Comparison of ENCODE assay signal across 8 cellular contexts in the genomic region with DNA sequence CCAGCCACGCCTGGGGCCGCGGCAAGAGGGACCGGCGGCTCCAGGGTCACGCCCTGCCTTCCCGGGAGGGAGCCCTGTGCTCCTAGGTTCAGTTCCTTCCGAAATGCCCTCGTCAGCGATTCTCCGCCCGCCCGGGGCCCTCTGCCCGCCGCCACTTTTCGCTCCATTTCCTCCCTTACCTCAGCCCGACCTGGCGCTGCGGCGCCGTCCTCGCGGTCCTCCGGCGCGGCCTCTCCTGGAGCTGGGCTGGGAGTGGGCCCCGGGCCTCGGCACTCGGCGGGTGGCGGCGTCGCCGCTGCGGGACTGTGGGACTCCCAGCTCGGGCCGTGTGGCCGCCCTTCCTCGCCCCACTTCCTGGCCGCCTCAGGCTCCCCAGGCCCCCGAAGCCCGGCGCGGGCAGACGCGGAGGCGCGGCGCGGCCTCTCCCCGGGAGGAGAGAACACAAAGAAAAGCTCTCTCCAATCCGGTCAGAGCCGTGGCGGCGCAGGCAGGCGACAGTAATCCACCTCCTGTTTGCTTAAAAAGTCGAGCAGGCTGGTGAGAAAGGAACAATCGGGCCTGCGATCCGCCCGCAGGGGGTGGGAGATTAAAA. TPM values are rescaled to one million over a fixed set of nuclear protein-coding genes. Genes with fewer than 3 reads are reported as not detected.
DNase-seq lines count a peak whose midpoint lies in the region; ATAC-seq, FAIRE-seq and TF ChIP-seq lines count a peak whose summit lies in the region.

No MANE protein-coding gene starts in this region.

- peak overlapping the region; percentile 90 for H3K9ac ChIP-seq in astrocyte (ENCODE audit: low read length)
- peak overlapping the region; percentile 84 for H3K9ac ChIP-seq in iPS-18a (ENCODE audit: low read length)
- peak overlapping the region; percentile 92 for H3K9ac ChIP-seq in smooth muscle cell (ENCODE audit: low read depth)

- H3K4me2 ChIP-seq in astrocyte (ENCODE audit: low read length) (peak overlapping the region; percentile 96), smooth muscle cell (peak overlapping the region; percentile 100)

- no peaks in the 10 kb centered on the region for H3K36me3 ChIP-seq in astrocyte (ENCODE audit: insufficient read depth, low read length)
- H3K36me3 ChIP-seq in iPS-18a (ENCODE audit: control insufficient read depth, low read depth, low read length), result no peaks in the 10 kb centered on the region
- H3K36me3 ChIP-seq in smooth muscle cell (ENCODE audit: low read depth), result no peaks in the 10 kb centered on the region

- peak overlapping the region; percentile 94 for H3K4me3 Mint-ChIP-seq in astrocyte (ENCODE audit: unreplicated experiment)

- H3K9me3 Mint-ChIP-seq in astrocyte (ENCODE audit: unreplicated experiment), result no peaks in the 10 kb centered on the region

- H3K9me3 ChIP-seq in astrocyte (ENCODE audit: insufficient read depth, low read depth, low read length) (no peaks in the 10 kb centered on the region), iPS-18a (ENCODE audit: control insufficient read depth, low read depth, low read length) (no peaks in the 10 kb centered on the region), smooth muscle cell (replicated peaks; ENCODE audit: low read depth) (no peaks in the 10 kb centered on the region)

- H3K27ac ChIP-seq in astrocyte (ENCODE audit: low read depth, low read length) (peak overlapping the region; percentile 90), iPS-18a (ENCODE audit: low read length) (no peak overlapping the region), smooth muscle cell (ENCODE audit: low read depth) (peak overlapping the region; percentile 85)

- H2AFZ ChIP-seq in astrocyte (ENCODE audit: low read depth, low read length) (peak overlapping the region; percentile 9), smooth muscle cell (ENCODE audit: low read depth) (peak overlapping the region; percentile 82)

- ATAC-seq in GM21717 (IDR thresholded peaks at IDR 0.05; ENCODE audit: unreplicated experiment), result no peak

- H3K4me1 ChIP-seq in astrocyte (ENCODE audit: insufficient read depth, low read length), result peaks cover 43% of the 10 kb centered on the region
- H3K4me1 ChIP-seq in iPS-18a (ENCODE audit: control insufficient read depth, low read depth, low read length), result peaks cover 43% of the 10 kb centered on the region
- H3K4me1 ChIP-seq in smooth muscle cell (ENCODE audit: low read depth), result peaks cover 41% of the 10 kb centered on the region

- under 1% methylated on average over 45 of the region's 61 CpGs for WGBS in smooth muscle cell (ENCODE audit: low lambda C conversion rate)

- H3K27ac Mint-ChIP-seq in astrocyte (ENCODE audit: unreplicated experiment), result peak overlapping the region; percentile 78

- no peaks in the 10 kb centered on the region for H3K27me3 ChIP-seq in astrocyte (ENCODE audit: insufficient read depth, low read length)
- peaks cover 72% of the 10 kb centered on the region for H3K27me3 ChIP-seq in iPS-18a (ENCODE audit: control insufficient read depth, insufficient read depth, low read length)
- no peaks in the 10 kb centered on the region for H3K27me3 ChIP-seq in smooth muscle cell (ENCODE audit: low read depth)

- H4K20me1 ChIP-seq in astrocyte (ENCODE audit: insufficient read depth, low read length) (peaks cover 7% of the 10 kb centered on the region), smooth muscle cell (ENCODE audit: low read depth) (peaks cover 8% of the 10 kb centered on the region)

- no peaks in the 10 kb centered on the region for H3K36me3 Mint-ChIP-seq in astrocyte (ENCODE audit: low read depth, unreplicated experiment)

- DNase-seq in NCI-H2227 (lab: John Stamatoyannopoulos, UW; ENCODE audit: unreplicated experiment) (peak; percentile 64), NCI-H2227 treated with DMSO at 0.1 percent for 48 hours (lab: John Stamatoyannopoulos, UW) (no peak), NCI-H82 (lab: John Stamatoyannopoulos, UW) (peak; percentile 82), astrocyte (ENCODE audit: low read depth) (no peak), smooth muscle cell (lab: John Stamatoyannopoulos, UW; ENCODE audit: unreplicated experiment) (no peak), NCI-H226 (no peak)

- no peak for TF ChIP-seq CTCF in astrocyte (IDR thresholded peaks at IDR 0.05; ENCODE audit: insufficient read depth, low read depth, low read length)
- no peak for TF ChIP-seq CTCF in smooth muscle cell (IDR thresholded peaks at IDR 0.05; ENCODE audit: borderline replicate concordance, insufficient read depth, poor library complexity, severe bottlenecking)

- FAIRE-seq in astrocyte (lab: Jason Lieb, UNC), result no peak

- peaks cover 20% of the 10 kb centered on the region for H3F3A ChIP-seq in smooth muscle cell (ENCODE audit: low read depth)

- H3K79me2 ChIP-seq in astrocyte (ENCODE audit: insufficient read depth, low read length) (peaks cover 78% of the 10 kb centered on the region), smooth muscle cell (ENCODE audit: low read depth) (peaks cover 78% of the 10 kb centered on the region)

- H3K27me3 Mint-ChIP-seq in astrocyte (ENCODE audit: low read depth, unreplicated experiment), result no peaks in the 10 kb centered on the region

- H3K4me1 Mint-ChIP-seq in astrocyte (ENCODE audit: low read depth, unreplicated experiment), result peaks cover 19% of the 10 kb centered on the region

- H3K4me3 ChIP-seq in astrocyte (ENCODE audit: insufficient read depth, low read depth, low read length), result peak overlapping the region; percentile 68
- peak overlapping the region; percentile 65 for H3K4me3 ChIP-seq in iPS-18a (ENCODE audit: low read length)
- peak overlapping the region; percentile 88 for H3K4me3 ChIP-seq in smooth muscle cell

RNA-seq across cellular contexts. Expression of a gene that starts 1.6 kb away (rescaled TPM):
- 18.5 TPM in 2 replicates for total RNA-seq in astrocyte
- 4.6 and 5.4 TPM in 2 replicates for total RNA-seq in smooth muscle cell
- 3.2 and 3.9 TPM in 2 replicates for polyA plus RNA-seq in smooth muscle cell

Comparison
In these comparisons a context has a peak if more than half of its experiments do, and no peak if none do; other contexts are left out.
1. DNase-seq: peak in NCI-H2227 (single experiment) and NCI-H82 (single experiment); none in NCI-H2227 treated with DMSO at 0.1 percent for 48 hours (single experiment), astrocyte (single experiment), smooth muscle cell (single experiment) and NCI-H226 (single experiment).
2. Peak in every context shown above with its lines, with median percentiles within 50 percentile points of each other: H3K4me3 ChIP-seq and H3K9ac ChIP-seq.